11 cellular contexts compared by ENCODE assay signal in the genomic region with DNA sequence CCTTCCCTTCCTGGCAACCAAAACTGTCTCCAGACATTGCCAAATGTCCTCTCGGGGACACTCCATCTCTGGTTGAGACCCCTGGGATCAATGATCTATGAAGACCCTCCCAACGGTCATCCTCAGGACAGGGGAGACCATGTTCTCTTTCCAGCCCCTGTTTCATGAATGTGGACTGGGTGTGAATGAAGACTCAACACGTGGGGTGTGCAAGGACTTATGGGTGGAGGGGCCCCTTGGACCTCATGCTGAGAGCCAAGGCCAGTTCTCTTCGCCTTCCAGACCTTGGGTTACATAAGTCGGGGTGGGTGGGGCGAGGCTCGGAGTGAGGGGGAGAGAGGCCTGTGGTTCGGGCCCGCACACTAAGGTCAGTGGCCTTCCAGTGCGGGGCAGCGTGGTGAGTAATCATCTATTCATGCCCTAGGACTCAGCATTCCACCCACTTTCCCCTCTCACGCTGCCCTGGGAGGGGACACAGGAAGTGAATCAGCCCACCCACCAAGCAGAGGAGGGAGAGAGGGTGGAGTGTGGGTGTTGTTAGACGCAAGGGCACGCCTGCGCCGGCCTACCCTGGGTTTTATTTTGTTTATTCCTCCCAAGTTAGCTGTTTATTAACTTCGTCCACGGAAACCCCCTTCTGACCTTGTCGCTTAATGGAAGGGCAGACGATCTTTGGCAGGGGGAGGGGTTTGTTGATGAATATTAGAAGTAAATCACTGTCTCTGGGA. TPM values are rescaled to one million over a fixed set of nuclear protein-coding genes. Genes with fewer than 3 reads are reported as not detected.
DNase-seq lines count a peak whose midpoint lies in the region; ATAC-seq and TF ChIP-seq lines count a peak whose summit lies in the region.
"Had no signal": no experiment of that assay in that cellular context is flagged by ENCODE, and none has a peak within 500 bp of the region (broad histone marks: within the 10 kb centered on the region; RNA-seq: fewer than 3 reads in every experiment).

No MANE protein-coding gene starts in this region.

- H4K20me1 ChIP-seq in PC-3 (ENCODE audit: low read length) (no peaks in the 10 kb centered on the region), osteoblast (ENCODE audit: insufficient read depth, low read length) (no peaks in the 10 kb centered on the region)

- H3K4me3 ChIP-seq in PC-3 (ENCODE audit: low read length), result no peak overlapping the region
- H3K4me3 ChIP-seq in osteoblast (ENCODE audit: insufficient read depth, low read length), result peak overlapping the region; percentile 3
- H3K4me3 ChIP-seq in BE2C (ENCODE audit: low read depth, low read length), result no peak overlapping the region
- H3K4me3 ChIP-seq: GM12878 had no signal

- peaks cover 3% of the 10 kb centered on the region for H3K4me1 Mint-ChIP-seq in mesothelial cell of epicardium
- H3K4me1 Mint-ChIP-seq: activated B cell treated with CpG ODN at 0.5 μM for 24 hours had no signal

- CTCF ChIA-PET in PC-3 (lab: Charles Lee), result no interaction called here

- peaks cover 10% of the 10 kb centered on the region; the same call in 1 of the 2 replicates for H3K79me2 ChIP-seq in PC-3 (ENCODE audit: low read length)
- no peaks in the 10 kb centered on the region for H3K79me2 ChIP-seq in osteoblast (ENCODE audit: insufficient read depth, low read length)

- TF ChIP-seq CTCF in PC-3 (conservative IDR thresholded peaks at IDR 0.05; ENCODE audit: low read depth, low read length) (no peak), osteoblast (IDR thresholded peaks at IDR 0.05; ENCODE audit: extremely low read depth, low read depth, low read length) (no peak), mesothelial cell of epicardium (IDR thresholded peaks at IDR 0.05; ENCODE audit: unreplicated experiment) (no peak), BE2C (IDR thresholded peaks at IDR 0.05; ENCODE audit: low read depth, low read length) (no peak)

- H3K9ac ChIP-seq in PC-3 (ENCODE audit: low read length), result peak overlapping the region; percentile 48

- H3K9me3 ChIP-seq in PC-3 (ENCODE audit: low read length), result no peaks in the 10 kb centered on the region
- no peaks in the 10 kb centered on the region for H3K9me3 ChIP-seq in osteoblast (ENCODE audit: low read depth, low read length)
- no peaks in the 10 kb centered on the region for H3K9me3 ChIP-seq in BE2C

- BruUV-seq in PC-3 (replicated peaks; lab: Mats Ljungman, UMichigan), result no TSS peak

- no peaks in the 10 kb centered on the region for H3K9me2 ChIP-seq in PC-3 (replicated peaks; ENCODE audit: low read length)

- H3K27me3 ChIP-seq in PC-3 (ENCODE audit: low read length), result no peaks in the 10 kb centered on the region
- H3K27me3 ChIP-seq in osteoblast (ENCODE audit: insufficient read depth, low read length), result no peaks in the 10 kb centered on the region
- H3K27me3 ChIP-seq in BE2C, result no peaks in the 10 kb centered on the region

- no peak overlapping the region for H3K4me3 Mint-ChIP-seq in mesothelial cell of epicardium
- H3K4me3 Mint-ChIP-seq: activated B cell treated with CpG ODN at 0.5 μM for 24 hours had no signal

- H3K27me3 Mint-ChIP-seq in mesothelial cell of epicardium (ENCODE audit: low read depth), result peaks cover 27% of the 10 kb centered on the region

- H3F3A ChIP-seq in PC-3 (ENCODE audit: low read length, unreplicated experiment), result no peaks in the 10 kb centered on the region

- peaks cover 41% of the 10 kb centered on the region for H3K4me1 ChIP-seq in PC-3 (ENCODE audit: insufficient read depth, low read length)
- peaks cover 27% of the 10 kb centered on the region for H3K4me1 ChIP-seq in osteoblast (ENCODE audit: insufficient read depth, low read length)
- no peaks in the 10 kb centered on the region for H3K4me1 ChIP-seq in BE2C

- POLR2A ChIA-PET in PC-3 (lab: Charles Lee; ENCODE audit: unreplicated experiment), result no interaction called here

- H3K27ac Mint-ChIP-seq in mesothelial cell of epicardium, result no peak overlapping the region
- H3K27ac Mint-ChIP-seq: activated B cell treated with CpG ODN at 0.5 μM for 24 hours had no signal

- no peaks in the 10 kb centered on the region for H3K9me3 Mint-ChIP-seq in mesothelial cell of epicardium
- H3K9me3 Mint-ChIP-seq: activated B cell treated with CpG ODN at 0.5 μM for 24 hours had no signal

- no peaks in the 10 kb centered on the region for H3K36me3 Mint-ChIP-seq in mesothelial cell of epicardium

- DNase-seq in ELR (ENCODE audit: low read depth) (peak; percentile 94), PC-3 (peak; percentile 90), osteoblast (ENCODE audit: insufficient read length, low spot score, missing footprints) (peak; percentile 95), UCSD-AML1 (lab: John Stamatoyannopoulos, UW; ENCODE audit: unreplicated experiment) (no peak), mesothelial cell of epicardium (ENCODE audit: low spot score in 2 of 2, unreplicated experiment in 2 of 2) (no peak), BE2C (no peak)
- DNase-seq: activated B cell treated with CpG ODN at 0.5 μM for 24 hours; central memory CD4-positive, alpha-beta T cell had no signal

- H2AFZ ChIP-seq in PC-3 (ENCODE audit: low read length), result peak overlapping the region; percentile 50
- peak overlapping the region; percentile 69 for H2AFZ ChIP-seq in osteoblast (ENCODE audit: low read length)

- H3K27ac ChIP-seq in PC-3 (ENCODE audit: low read length) (peak overlapping the region; percentile 81), osteoblast (ENCODE audit: low read depth, low read length) (peak overlapping the region; percentile 80)

- peaks cover 5% of the 10 kb centered on the region; the same call in 1 of the 2 replicates for H3K36me3 ChIP-seq in PC-3 (ENCODE audit: low read depth, low read length)
- no peaks in the 10 kb centered on the region for H3K36me3 ChIP-seq in osteoblast (ENCODE audit: insufficient read depth, low read length)
- H3K36me3 ChIP-seq in BE2C, result no peaks in the 10 kb centered on the region

- peak overlapping the region; percentile 67 for H3K4me2 ChIP-seq in PC-3 (ENCODE audit: low read length)
- peak overlapping the region; percentile 37 for H3K4me2 ChIP-seq in osteoblast (ENCODE audit: insufficient read depth, low read length)

- ATAC-seq in PC-3 (peak; percentile 90), esophagus mucosa (peak; percentile 10), GM18517 (IDR thresholded peaks at IDR 0.05; ENCODE audit: unreplicated experiment) (no peak)
- ATAC-seq: GM12878 had no signal

- intact Hi-C loops in PC-3 (cut with micrococcal nuclease), result loop anchor here (5.0 kb wide), 1 partner anchor 87 kb away; no protein-coding TSS in a partner anchor

RNA-seq across cellular contexts. Expression of a gene that starts 6.7 kb away (rescaled TPM):
- total RNA-seq in PC-3 (2014; rRNA removed) (12.2 and 16.5 TPM in 2 replicates), esophagus mucosa (13.6 TPM), osteoblast (1.1 and 1.5 TPM in 2 replicates), mesothelial cell of epicardium (0.59 to 1.2 TPM (median 0.89 TPM) in 3 replicates)
- 0.40 TPM for polyA plus RNA-seq in BE2C (2012; ENCODE audit: insufficient read depth, insufficient read length, low read depth)
- total RNA-seq: activated B cell treated with CpG ODN at 0.5 μM for 24 hours, GM12878 had no signal

Comparison
In these comparisons a context has a peak if more than half of its experiments do, and no peak if none do; other contexts are left out.
1. DNase-seq: peak in ELR (single experiment), PC-3 (single experiment) and osteoblast (single experiment); none in UCSD-AML1 (single experiment), mesothelial cell of epicardium (0 of 2) and BE2C (single experiment).